In genomic region chr1:230589951-230590350, GRCh38 we compare ENCODE assay signal across 21 cellular contexts.
"Had no signal": no experiment of that assay in that cellular context is flagged by ENCODE, and none has a peak within 500 bp of the region (broad histone marks: within the 10 kb centered on the region; RNA-seq: fewer than 3 reads in every experiment).

No MANE protein-coding gene starts in this region.

- H3K4me2 ChIP-seq: smooth muscle cell had no signal

- H3K4me1 ChIP-seq: heart right ventricle, parathyroid adenoma, right atrium auricular region, suprapubic skin, vagina had no signal

- ATAC-seq: heart right ventricle; left lobe of liver; natural killer cell; sciatic nerve; stimulated activated naive CD8-positive, alpha-beta T cell treated with anti-CD3 and anti-CD28 coated beads, Interleukin-15, amount 100 ng/mL, for 72 hours had no signal

- H3K27ac ChIP-seq: heart right ventricle, parathyroid adenoma, right atrium auricular region, suprapubic skin, transverse colon, vagina had no signal

- H2AFZ ChIP-seq: parathyroid adenoma had no signal

- H3K27me3 ChIP-seq: right atrium auricular region, suprapubic skin, transverse colon, vagina had no signal

- H3K36me3 ChIP-seq: heart right ventricle, right atrium auricular region, suprapubic skin, transverse colon, vagina had no signal

- H3K9me3 ChIP-seq: right atrium auricular region, suprapubic skin, transverse colon, vagina had no signal

- H3K4me3 ChIP-seq: heart right ventricle, lung, right atrium auricular region, smooth muscle cell, suprapubic skin, transverse colon, vagina had no signal

- DNase-seq: cortex of kidney; effector CD4-positive, alpha-beta T cell; heart right ventricle; hippocampal formation; natural killer cell; occipital lobe; stimulated activated CD4-positive, alpha-beta T cell treated with anti-CD3 and anti-CD28 coated beads, Interleukin-12 subunit alpha, Interleukin-12 subunit beta, amount 100 ng/mL, for 4 hours; stimulated activated CD4-positive, alpha-beta T cell treated with anti-CD3 and anti-CD28 coated beads, Interleukin-1b, Interleukin-23, amount 100 ng/mL, for 48 hours; stimulated activated CD4-positive, alpha-beta T cell treated with anti-CD3 and anti-CD28 coated beads, Interleukin-4, amount 100 ng/mL, for 1 hour; stimulated activated CD8-positive, alpha-beta memory T cell treated with anti-CD3 and anti-CD28 coated beads, Interleukin-4, amount 100 ng/mL, for 48 hours; stimulated activated naive CD4-positive, alpha-beta T cell; stimulated activated naive CD8-positive, alpha-beta T cell treated with anti-CD3 and anti-CD28 coated beads, Interleukin-15, amount 100 ng/mL, for 72 hours; transverse colon had no signal

- H3K79me2 ChIP-seq: parathyroid adenoma had no signal

- H3K9ac ChIP-seq: parathyroid adenoma had no signal
